ENCODE assay signal across 21 cellular contexts in the genomic region with DNA sequence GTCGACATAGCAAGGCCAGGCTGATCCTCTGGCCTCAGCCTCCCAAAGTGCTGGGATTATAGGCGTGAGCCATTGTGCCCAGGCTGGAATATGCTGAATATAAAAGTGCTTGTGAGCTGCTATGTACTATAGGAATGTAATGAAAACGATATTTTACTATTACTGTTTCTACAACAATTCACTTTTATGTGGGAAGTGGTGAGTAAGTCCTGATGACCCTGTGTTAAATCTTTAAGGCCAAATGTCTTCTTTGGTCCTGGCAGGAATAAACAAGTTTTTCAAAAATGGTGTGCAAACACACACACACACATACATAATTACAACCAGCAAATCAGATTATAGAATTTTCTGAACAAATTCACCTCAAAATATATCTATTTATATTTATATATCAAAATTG. TPM values are rescaled to one million over a fixed set of nuclear protein-coding genes. Genes with fewer than 3 reads are reported as not detected.
DNase-seq lines count a peak whose midpoint lies in the region; ATAC-seq and TF ChIP-seq lines count a peak whose summit lies in the region.
"Had no signal": no experiment of that assay in that cellular context is flagged by ENCODE, and none has a peak within 500 bp of the region (broad histone marks: within the 10 kb centered on the region; RNA-seq: fewer than 3 reads in every experiment).

No MANE protein-coding gene starts in this region.

- no peak overlapping the region for H3K27ac ChIP-seq in DOHH2 (ENCODE audit: low read depth, low read length)
- H3K27ac ChIP-seq in Panc1 (ENCODE audit: low read length), result peak overlapping the region; percentile 98

- CTCF ChIA-PET in Panc1 (lab: Charles Lee), result no interaction called here

- TF ChIP-seq CTCF in DOHH2 (IDR thresholded peaks at IDR 0.05; ENCODE audit: low read depth, low read length, poor library complexity, severe bottlenecking), result no peak
- no peak for TF ChIP-seq CTCF in Panc1 (IDR thresholded peaks at IDR 0.05)

- peaks cover 33% of the 10 kb centered on the region for H3F3A ChIP-seq in DOHH2 (ENCODE audit: control insufficient read depth, insufficient read depth)

- in situ Hi-C loops in Panc1 (cut with HindIII; ENCODE audit: low pct_unique_long_range_greater_than_20kb, low sequenced_read_pairs), result no loop called here

- ATAC-seq in Panc1 (no peak), sciatic nerve (peak; percentile 27), HG02798 (IDR thresholded peaks at IDR 0.05; ENCODE audit: poor library complexity, unreplicated experiment) (no peak), HG03469 (IDR thresholded peaks at IDR 0.05; ENCODE audit: unreplicated experiment) (no peak)
- ATAC-seq: activated CD4-positive, alpha-beta T cell treated with anti-CD3 and anti-CD28 coated beads for 36 hours had no signal

- H3K4me3 ChIP-seq in DOHH2 (ENCODE audit: low read length) (no peak overlapping the region), Panc1 (ENCODE audit: low read depth in 2 of 2, low read length in 2 of 2) (no peak overlapping the region)

- no TSS peak for BruUV-seq in Panc1 (replicated peaks; lab: Mats Ljungman, UMichigan)

- DNase-seq in Panc1 (ENCODE audit: low read depth, low spot score) (no peak), dermis blood vessel endothelial cell (peak; percentile 19), sciatic nerve (ENCODE audit: low spot score) (no peak), DMS 273 treated with DMSO at 0.1 percent for 48 hours (lab: John Stamatoyannopoulos, UW) (no peak)
- no peak for DNase-seq in stimulated activated CD4-positive, alpha-beta T cell treated with anti-CD3 and anti-CD28 coated beads, Interleukin-4, amount 100 ng/mL, for 1 hour
- DNase-seq: activated CD4-positive, alpha-beta T cell treated with anti-CD3 and anti-CD28 coated beads for 36 hours; activated effector memory CD4-positive, alpha-beta T cell treated with anti-CD3 and anti-CD28 coated beads, Interleukin-2, amount 50 U/mL, for 16 hours; central memory CD4-positive, alpha-beta T cell; COR-L47; effector CD8-positive, alpha-beta T cell; H9; hypothalamus; Kasumi-1; kidney glomerular epithelial cell; NCI-H526; stimulated activated CD4-positive, alpha-beta T cell treated with anti-CD3 and anti-CD28 coated beads, Interleukin-15, amount 100 ng/mL, for 24 hours; stimulated activated naive CD4-positive, alpha-beta T cell; T-helper 9 cell had no signal

- POLR2A ChIA-PET in Panc1 (lab: Charles Lee), result no interaction called here

- H3K27me3 ChIP-seq in DOHH2 (ENCODE audit: control insufficient read depth, low read length) (no peaks in the 10 kb centered on the region), Panc1 (ENCODE audit: control insufficient read depth, insufficient read depth, low read length) (no peaks in the 10 kb centered on the region)

- H3K79me2 ChIP-seq in DOHH2 (ENCODE audit: control insufficient read depth, low read length), result peaks cover 93% of the 10 kb centered on the region

- H3K9me2 ChIP-seq in DOHH2 (replicated peaks; ENCODE audit: control insufficient read depth, low read length), result no peaks in the 10 kb centered on the region

- H3K36me3 ChIP-seq in DOHH2 (ENCODE audit: control insufficient read depth, low read length) (peaks cover 70% of the 10 kb centered on the region), Panc1 (ENCODE audit: control insufficient read depth, insufficient read depth, low read length) (no peaks in the 10 kb centered on the region)

- intact Hi-C loops in Panc1 (cut with micrococcal nuclease; ENCODE audit: unreplicated experiment) (no loop called here), sciatic nerve (cut with DNase I) (no loop called here)

- peaks cover 78% of the 10 kb centered on the region for H3K4me1 ChIP-seq in DOHH2 (ENCODE audit: control insufficient read depth, low read length)
- H3K4me1 ChIP-seq in Panc1 (ENCODE audit: control insufficient read depth, insufficient read depth, low read length), result peaks cover 57% of the 10 kb centered on the region

- H4K20me1 ChIP-seq in DOHH2 (ENCODE audit: control insufficient read depth, insufficient read depth, low read depth, low read length), result peaks cover 23% of the 10 kb centered on the region

- peak overlapping the region; percentile 38; the same call in 1 of the 2 replicates for H3K4me2 ChIP-seq in DOHH2 (ENCODE audit: low read length)

- H3K9me3 ChIP-seq in DOHH2 (ENCODE audit: control insufficient read depth, insufficient read depth, low read length) (no peaks in the 10 kb centered on the region), Panc1 (ENCODE audit: control insufficient read depth, insufficient read depth, low read depth, low read length) (no peaks in the 10 kb centered on the region)

RNA-seq across cellular contexts. Expression of a gene that starts 18.1 kb away (rescaled TPM):
- total RNA-seq in Panc1 (2021; ENCODE audit: unreplicated experiment) (48.2 TPM), dermis blood vessel endothelial cell (20.9 and 21.7 TPM in 2 replicates), sciatic nerve (32.1 TPM)
- polyA plus RNA-seq in Panc1 (2012; ENCODE audit: insufficient read length), result 35.3 TPM
